In the genomic region with DNA sequence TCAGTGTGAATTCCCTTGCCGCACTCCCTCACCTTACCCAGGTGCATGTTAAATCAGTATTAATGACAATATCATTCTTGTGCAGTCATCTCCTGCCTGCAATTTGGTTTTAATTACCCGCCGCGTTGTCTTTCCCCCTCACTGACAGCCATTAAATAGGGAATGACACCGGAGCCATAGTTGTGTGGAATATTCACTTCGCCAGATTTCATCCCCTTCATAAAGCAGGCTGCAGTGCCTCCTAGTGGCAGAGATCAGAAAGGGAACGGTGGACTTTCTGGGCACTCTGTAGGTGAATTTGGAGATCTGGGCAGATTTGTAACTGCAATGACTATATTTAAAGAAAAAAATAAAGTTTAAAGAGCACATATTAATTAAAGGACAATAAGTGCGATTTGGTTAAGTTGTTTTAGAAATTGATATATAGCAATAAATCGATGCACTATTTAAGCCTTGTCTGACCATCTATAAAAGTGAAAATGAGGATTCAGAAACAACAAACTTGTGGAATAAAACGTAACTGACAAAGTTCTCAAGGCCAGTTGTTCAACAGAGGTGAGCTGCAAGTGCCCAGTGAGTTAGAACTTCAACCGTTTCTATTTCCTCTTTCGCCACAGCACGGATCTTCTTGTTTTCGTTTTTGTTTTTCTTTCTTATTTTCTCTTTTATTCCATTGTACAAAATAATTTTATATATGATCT, we compare ENCODE assay signal across 8 cellular contexts.
DNase-seq lines count a peak whose midpoint lies in the region; ATAC-seq and TF ChIP-seq lines count a peak whose summit lies in the region.

No MANE protein-coding gene starts in this region.

- H3K4me3 Mint-ChIP-seq in CD14-positive monocyte (no peak overlapping the region), progenitor cell of endocrine pancreas (ENCODE audit: low read depth) (no peak overlapping the region)
- H3K4me3 Mint-ChIP-seq in activated CD4-positive, alpha-beta T cell treated with anti-CD3 and anti-CD28 coated beads, Interleukin-2, amount 10 ng/mL, durations not matched to agents 7 days and 5 days = no peak overlapping the region

- H3K27ac Mint-ChIP-seq in CD14-positive monocyte = no peak overlapping the region
- H3K27ac Mint-ChIP-seq in activated CD4-positive, alpha-beta T cell treated with anti-CD3 and anti-CD28 coated beads, Interleukin-2, amount 10 ng/mL, durations not matched to agents 7 days and 5 days = no peak overlapping the region
- no peak overlapping the region for H3K27ac Mint-ChIP-seq in progenitor cell of endocrine pancreas

- peaks cover 0 to 6% (median 2%) of the 10 kb centered on the region in 3 donors for H3K27me3 Mint-ChIP-seq in CD14-positive monocyte (ENCODE audit: low read depth in 3 of 3)
- no peaks in the 10 kb centered on the region for H3K27me3 Mint-ChIP-seq in activated CD4-positive, alpha-beta T cell treated with anti-CD3 and anti-CD28 coated beads, Interleukin-2, amount 10 ng/mL, durations not matched to agents 7 days and 5 days
- peaks cover 60% of the 10 kb centered on the region for H3K27me3 Mint-ChIP-seq in progenitor cell of endocrine pancreas

- POLR2A ChIA-PET in activated CD4-positive, alpha-beta T cell treated with anti-CD3 and anti-CD28 coated beads, Interleukin-2, amount 10 ng/mL, durations not matched to agents 7 days and 5 days (lab: Charles Lee) = no interaction called here

- ATAC-seq in GM18868 (IDR thresholded peaks at IDR 0.05; ENCODE audit: unreplicated experiment) = peak; percentile 78
- no peak for ATAC-seq in GM18498 (IDR thresholded peaks at IDR 0.05; ENCODE audit: unreplicated experiment)
- no peak for ATAC-seq in GM18873 (IDR thresholded peaks at IDR 0.05; ENCODE audit: low FRiP score, unreplicated experiment)

- peak; percentile 81 for TF ChIP-seq CTCF in CD14-positive monocyte (IDR thresholded peaks at IDR 0.05)
- peak; percentile 98 for TF ChIP-seq CTCF in progenitor cell of endocrine pancreas (IDR thresholded peaks at IDR 0.05; ENCODE audit: unreplicated experiment)

- intact Hi-C loops in CD14-positive monocyte (cut with micrococcal nuclease) = loop anchor here (10.0 kb wide), 1 partner anchor 881 kb away; no protein-coding TSS in a partner anchor

- H3K4me1 Mint-ChIP-seq in CD14-positive monocyte (peaks cover 2% of the 10 kb centered on the region), progenitor cell of endocrine pancreas (ENCODE audit: low read depth) (peaks cover 2% of the 10 kb centered on the region)
- no peaks in the 10 kb centered on the region for H3K4me1 Mint-ChIP-seq in activated CD4-positive, alpha-beta T cell treated with anti-CD3 and anti-CD28 coated beads, Interleukin-2, amount 10 ng/mL, durations not matched to agents 7 days and 5 days

- DNase-seq in CD14-positive monocyte (ENCODE audit: low spot score) (no peak), NCI-H2029 treated with DMSO at 0.1 percent for 48 hours (lab: John Stamatoyannopoulos, UW) (peak; percentile 6), germinal center (ENCODE audit: low spot score) (peak; percentile 13), progenitor cell of endocrine pancreas (ENCODE audit: low spot score, unreplicated experiment) (peak; percentile 50)
- peak; percentile 30 for DNase-seq in activated CD4-positive, alpha-beta T cell treated with anti-CD3 and anti-CD28 coated beads, Interleukin-2, amount 10 ng/mL, durations not matched to agents 7 days and 5 days

- H3K9me3 Mint-ChIP-seq in CD14-positive monocyte (peaks cover 0 to 5% (median 0%) of the 10 kb centered on the region in 7 donors), progenitor cell of endocrine pancreas (ENCODE audit: low read depth) (peaks cover 4% of the 10 kb centered on the region)
- H3K9me3 Mint-ChIP-seq in activated CD4-positive, alpha-beta T cell treated with anti-CD3 and anti-CD28 coated beads, Interleukin-2, amount 10 ng/mL, durations not matched to agents 7 days and 5 days = no peaks in the 10 kb centered on the region

- H3K36me3 Mint-ChIP-seq in CD14-positive monocyte (no peaks in the 10 kb centered on the region), progenitor cell of endocrine pancreas (ENCODE audit: insufficient read depth) (no peaks in the 10 kb centered on the region)
- no peaks in the 10 kb centered on the region for H3K36me3 Mint-ChIP-seq in activated CD4-positive, alpha-beta T cell treated with anti-CD3 and anti-CD28 coated beads, Interleukin-2, amount 10 ng/mL, durations not matched to agents 7 days and 5 days (ENCODE audit: low read depth)

- CTCF ChIA-PET in activated CD4-positive, alpha-beta T cell treated with anti-CD3 and anti-CD28 coated beads, Interleukin-2, amount 10 ng/mL, durations not matched to agents 7 days and 5 days (lab: Charles Lee) = no interaction called here
